Comparison of ENCODE assay signal across 16 cellular contexts in genomic region chr16:57791903-57792461, GRCh38. TPM values are rescaled to one million over a fixed set of nuclear protein-coding genes. Genes with fewer than 3 reads are reported as not detected.
DNase-seq lines count a peak whose midpoint lies in the region; FAIRE-seq and TF ChIP-seq lines count a peak whose summit lies in the region.
"Had no signal": no experiment of that assay in that cellular context is flagged by ENCODE, and none has a peak within 500 bp of the region (broad histone marks: within the 10 kb centered on the region; RNA-seq: fewer than 3 reads in every experiment).

No MANE protein-coding gene starts in this region.

- no peak for TF ChIP-seq POLR2A in ovary (IDR thresholded peaks at IDR 0.05)

- peaks cover 3% of the 10 kb centered on the region; the same call in 1 of the 2 replicates for H3K36me3 ChIP-seq in BLaER1
- no peaks in the 10 kb centered on the region for H3K36me3 ChIP-seq in KOPT-K1 (ENCODE audit: insufficient read depth, low read length)
- peaks cover 13 to 50% of the 10 kb centered on the region in 2 donors for H3K36me3 ChIP-seq in kidney (ENCODE audit: control insufficient read depth in 1 of 2, insufficient read depth in 2 of 2, low read length in 2 of 2)
- peaks cover 0 to under 1% (median 0%) of the 10 kb centered on the region in 3 donors for H3K36me3 ChIP-seq in skeletal muscle tissue (ENCODE audit: control insufficient read depth in 3 of 3, insufficient read depth in 3 of 3, low read length in 3 of 3)
- no peaks in the 10 kb centered on the region for H3K36me3 ChIP-seq in ovary
- H3K36me3 ChIP-seq: BE2C had no signal

- H3K4me1 ChIP-seq in BLaER1 (peaks cover 35% of the 10 kb centered on the region), kidney (ENCODE audit: control insufficient read depth in 1 of 2, insufficient read depth in 1 of 2, low read depth in 1 of 2, low read length in 2 of 2) (peaks cover 37 to 55% of the 10 kb centered on the region in 2 donors), skeletal muscle tissue (ENCODE audit: control insufficient read depth in 3 of 3, insufficient read depth in 3 of 3, low read length in 3 of 3) (peaks cover 22 to 35% (median 30%) of the 10 kb centered on the region in 3 donors), ovary (ENCODE audit: insufficient read depth) (peaks cover 16% of the 10 kb centered on the region)
- H3K4me1 ChIP-seq: BE2C had no signal

- H3K27ac ChIP-seq in BLaER1 (peak overlapping the region; percentile 61), KOPT-K1 (ENCODE audit: low read depth, low read length, poor library complexity, severe bottlenecking) (peak overlapping the region; percentile 10), kidney (ENCODE audit: low read depth in 2 of 2, low read length in 2 of 2) (peak overlapping the region in 1 of 2 donors; percentile 49), skeletal muscle tissue (ENCODE audit: low read depth, low read length) (peak overlapping the region; percentile 60), ovary (no peak overlapping the region)
- H3K27ac ChIP-seq: Peyer's patch, SJCRH30 had no signal

- intact Hi-C loops in kidney (cut with DNase I) (no loop called here), ovary (cut with DNase I) (no loop called here)

- H3K4me2 ChIP-seq in BLaER1 = peak overlapping the region; percentile 84

- H3K9me3 ChIP-seq in BLaER1 = no peaks in the 10 kb centered on the region
- H3K9me3 ChIP-seq in KOPT-K1 (ENCODE audit: insufficient read depth, low read length, poor library complexity, severe bottlenecking) = no peaks in the 10 kb centered on the region
- H3K9me3 ChIP-seq in kidney (ENCODE audit: control insufficient read depth in 1 of 2, low read length in 2 of 2) = no peaks in the 10 kb centered on the region
- no peaks in the 10 kb centered on the region for H3K9me3 ChIP-seq in skeletal muscle tissue (ENCODE audit: control insufficient read depth in 3 of 3, low read length in 3 of 3)
- no peaks in the 10 kb centered on the region for H3K9me3 ChIP-seq in ovary
- H3K9me3 ChIP-seq: BE2C, MG63, Peyer's patch, SJCRH30 had no signal

- DNase-seq in kidney (peak; percentile 59), frontal cortex (ENCODE audit: low spot score in 2 of 2) (no peak), NCI-H774 (lab: John Stamatoyannopoulos, UW) (no peak), ovary (no peak)
- DNase-seq: BE2C, GOT3, MG63, NCI-H1105, NCI-H1694 treated with DMSO at 0.1 percent for 48 hours, NCI-H446 treated with DMSO at 0.1 percent for 48 hours, NCI-H82, Peyer's patch had no signal

- 61 to 71% (median 66%) methylated on average over 8 of the region's 8 CpGs for WGBS in ovary, 3 donors

- H4K20me1 ChIP-seq in BLaER1 = no peaks in the 10 kb centered on the region

- H3K4me3 ChIP-seq in BLaER1 (no peak overlapping the region), kidney (ENCODE audit: low read length in 2 of 2) (no peak overlapping the region), skeletal muscle tissue (ENCODE audit: low read length in 3 of 3) (peak overlapping the region; percentile 52 to 68 (median 62)), ovary (no peak overlapping the region)
- H3K4me3 ChIP-seq: MG63, Peyer's patch, SJCRH30 had no signal

- TF ChIP-seq EP300 in ovary (IDR thresholded peaks at IDR 0.05) = no peak

- H3K9ac ChIP-seq in BLaER1 (no peak overlapping the region; the same call in 1 of the 2 replicates), kidney (ENCODE audit: low read length in 2 of 2) (no peak overlapping the region), skeletal muscle tissue (ENCODE audit: low read depth in 1 of 3, low read length in 3 of 3) (peak overlapping the region in 2 of 3 donors; percentile 63 to 70)

- no peaks in the 10 kb centered on the region for H3K27me3 ChIP-seq in BLaER1
- no peaks in the 10 kb centered on the region for H3K27me3 ChIP-seq in skeletal muscle tissue (ENCODE audit: control insufficient read depth in 3 of 3, insufficient read depth in 3 of 3, low read length in 3 of 3)
- H3K27me3 ChIP-seq in ovary = no peaks in the 10 kb centered on the region
- H3K27me3 ChIP-seq: BE2C, MG63, Peyer's patch, SJCRH30 had no signal

- no peak for TF ChIP-seq CTCF in kidney (IDR thresholded peaks at IDR 0.05; ENCODE audit: borderline replicate concordance, extremely low read depth, insufficient read depth)
- no peak for TF ChIP-seq CTCF in ovary (IDR thresholded peaks at IDR 0.05)

- FAIRE-seq in kidney (lab: Jason Lieb, UNC) (no peak), frontal cortex (lab: Jason Lieb, UNC) (no peak)

RNA-seq across cellular contexts. Expression of gene KIFC3, which starts 10.3 kb away (rescaled TPM):
- total RNA-seq in kidney (109 TPM), skeletal muscle tissue (9.9 TPM), frontal cortex (46.1 TPM), ovary (10 to 100 TPM; 21.3 to 54.0 (median 37.5) TPM)
- polyA plus RNA-seq in kidney (ENCODE audit: insufficient read depth, low read depth, low replicate concordance) (74.9 TPM), ovary (10 to 100 TPM in 1 of 2 donors, 1 to 10 TPM in 1; 4.6 to 16.0 TPM)

RNA-seq across cellular contexts. Expression of gene KATNB1, which starts 56.4 kb away (rescaled TPM):
- total RNA-seq in kidney (14.5 TPM), skeletal muscle tissue (24.0 TPM), frontal cortex (34.6 TPM), ovary (10 to 100 TPM in 5 of 7 donors, 1 to 10 TPM in 2; 7.7 to 20.2 (median 14.9) TPM)
- polyA plus RNA-seq in kidney (ENCODE audit: insufficient read depth, low read depth, low replicate concordance) (13.9 TPM), ovary (10 to 100 TPM in 1 of 2 donors, 1 to 10 TPM in 1; 3.4 to 11.0 TPM)

Comparison
In these comparisons a context has a peak if more than half of its experiments do, and no peak if none do; other contexts are left out.
1. H3K27ac ChIP-seq: peak in BLaER1 (single experiment), KOPT-K1 (single experiment) and skeletal muscle tissue (single experiment); none in ovary (0 of 2).
2. H3K4me3 ChIP-seq: peak in skeletal muscle tissue (3 of 3); none in BLaER1 (single experiment), kidney (0 of 2) and ovary (single experiment).
3. H3K9ac ChIP-seq: peak in skeletal muscle tissue (2 of 3); none in BLaER1 (single experiment) and kidney (0 of 2).